1 cellular context compared by ENCODE assay signal in genomic region chr9:92633879-92634278, GRCh38.
TF ChIP-seq lines count a peak whose summit lies in the region.

No MANE protein-coding gene starts in this region.

TF ChIP-seq in HepG2, 621 proteins besides CTCF, POLR2A, EP300 and RAD21 (continued from another document):
- no peak for TF ChIP-seq ZBTB37 (CRISPR knock-in tag; IDR thresholded peaks at IDR 0.05)
- TF ChIP-seq ZBTB7A (CRISPR knock-in tag; IDR thresholded peaks at IDR 0.05): no peak
- no peak for TF ChIP-seq BORCS8-MEF2B (CRISPR knock-in tag; IDR thresholded peaks at IDR 0.05)
- TF ChIP-seq TIGD3 (CRISPR knock-in tag; IDR thresholded peaks at IDR 0.05; ENCODE audit: borderline replicate concordance): no peak
- TF ChIP-seq SOX6 (IDR thresholded peaks at IDR 0.05): no peak
- no peak for TF ChIP-seq SOX6 (CRISPR knock-in tag; IDR thresholded peaks at IDR 0.05)
- no peak for TF ChIP-seq ZBTB4 (CRISPR knock-in tag; IDR thresholded peaks at IDR 0.05; ENCODE audit: borderline replicate concordance)
- TF ChIP-seq NR2F6 (IDR thresholded peaks at IDR 0.05): no peak
- no peak for TF ChIP-seq NR2F6 (CRISPR knock-in tag; IDR thresholded peaks at IDR 0.05)
- no peak for TF ChIP-seq ZNF567 (CRISPR knock-in tag; IDR thresholded peaks at IDR 0.05; ENCODE audit: borderline replicate concordance)
- no peak for TF ChIP-seq NCOR1 (IDR thresholded peaks at IDR 0.05; ENCODE audit: borderline replicate concordance, low read length)
- TF ChIP-seq MAX (IDR thresholded peaks at IDR 0.05): no peak
- no peak for TF ChIP-seq ZKSCAN5 (CRISPR knock-in tag; IDR thresholded peaks at IDR 0.05)
TF ChIP-seq in HepG2: peak in this region for 0.
